14 cellular contexts compared by ENCODE assay signal in the genomic region with DNA sequence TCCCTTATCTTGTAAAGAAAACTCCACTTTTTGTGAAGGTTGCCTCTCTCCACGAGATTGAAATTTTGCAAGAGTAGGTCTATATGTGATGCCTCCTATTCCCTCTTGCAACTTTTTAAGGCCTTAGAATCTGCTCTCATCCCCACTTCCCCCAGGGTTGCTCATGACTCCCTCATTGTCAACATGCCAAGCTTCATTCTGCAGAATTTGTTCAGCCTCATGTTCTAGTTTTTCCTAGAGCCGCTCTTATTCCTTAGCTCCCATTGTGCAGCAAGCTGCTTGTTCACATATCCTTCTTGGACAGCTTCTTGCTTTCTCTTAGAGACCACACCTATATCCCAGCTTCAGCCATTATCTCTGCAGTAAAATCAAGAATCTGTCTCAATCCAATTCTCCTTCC.
DNase-seq lines count a peak whose midpoint lies in the region; ATAC-seq and TF ChIP-seq lines count a peak whose summit lies in the region.
"Had no signal": no experiment of that assay in that cellular context is flagged by ENCODE, and none has a peak within 500 bp of the region (broad histone marks: within the 10 kb centered on the region; RNA-seq: fewer than 3 reads in every experiment).

No MANE protein-coding gene starts in this region.

- no peaks in the 10 kb centered on the region for H3K4me1 Mint-ChIP-seq in natural killer cell
- H3K4me1 Mint-ChIP-seq: CD14-positive monocyte had no signal

- no peaks in the 10 kb centered on the region for H3K36me3 Mint-ChIP-seq in natural killer cell
- H3K36me3 Mint-ChIP-seq: CD14-positive monocyte; CD8-positive, alpha-beta T cell had no signal

- TF ChIP-seq CTCF in natural killer cell (IDR thresholded peaks at IDR 0.05): no peak

- H3K4me3 Mint-ChIP-seq in natural killer cell: no peak overlapping the region
- H3K4me3 Mint-ChIP-seq: CD14-positive monocyte; CD8-positive, alpha-beta T cell had no signal

- intact Hi-C loops in natural killer cell (cut with micrococcal nuclease): no loop called here

- H3K27ac Mint-ChIP-seq in natural killer cell: no peak overlapping the region
- H3K27ac Mint-ChIP-seq: CD14-positive monocyte; CD8-positive, alpha-beta T cell had no signal

- no peaks in the 10 kb centered on the region for H3K27me3 Mint-ChIP-seq in natural killer cell (ENCODE audit: low read depth in 2 of 2)

- ATAC-seq in SK-N-SH treated with all-trans-retinoic acid at 6 μM for 48 hours: no peak
- ATAC-seq in natural killer cell: no peak
- ATAC-seq: CD8-positive, alpha-beta T cell had no signal

- no peaks in the 10 kb centered on the region for H3K9me3 Mint-ChIP-seq in natural killer cell
- H3K9me3 Mint-ChIP-seq: CD8-positive, alpha-beta T cell had no signal

- DNase-seq in Ammon's horn (ENCODE audit: low spot score): peak; percentile 3
- peak; percentile 18 for DNase-seq in astrocyte of the hippocampus (ENCODE audit: low read depth, low spot score)
- peak; percentile 7 for DNase-seq in inferior parietal cortex (ENCODE audit: extremely low spot score)
- peak; percentile 8 for DNase-seq in superior temporal gyrus (ENCODE audit: extremely low spot score)
- DNase-seq in NCI-H1436 treated with DMSO at 0.1 percent for 48 hours (lab: John Stamatoyannopoulos, UW): no peak
- DNase-seq in natural killer cell: no peak
- DNase-seq: ACHN; CD8-positive, alpha-beta T cell; COR-L47; DMS153; DMS79 treated with DMSO at 0.1 percent for 48 hours; EL had no signal

TF ChIP-seq in SK-N-SH treated with all-trans-retinoic acid at 6 μM for 48 hours, 23 proteins besides CTCF, POLR2A, EP300 and RAD21:
- TF ChIP-seq CSDC2 (CRISPR knock-in tag; IDR thresholded peaks at IDR 0.05) (no peak), SNAI2 (CRISPR knock-in tag; IDR thresholded peaks at IDR 0.05) (no peak), GLIS3 (CRISPR knock-in tag; IDR thresholded peaks at IDR 0.05) (no peak), RARB (CRISPR knock-in tag; IDR thresholded peaks at IDR 0.05) (no peak), ZFP3 (CRISPR knock-in tag; IDR thresholded peaks at IDR 0.05) (no peak), OSR1 (CRISPR knock-in tag; IDR thresholded peaks at IDR 0.05) (no peak), ESRRG (CRISPR knock-in tag; IDR thresholded peaks at IDR 0.05) (no peak), ZNF70 (CRISPR knock-in tag; IDR thresholded peaks at IDR 0.05) (no peak)
- TF ChIP-seq, protein P1, sequence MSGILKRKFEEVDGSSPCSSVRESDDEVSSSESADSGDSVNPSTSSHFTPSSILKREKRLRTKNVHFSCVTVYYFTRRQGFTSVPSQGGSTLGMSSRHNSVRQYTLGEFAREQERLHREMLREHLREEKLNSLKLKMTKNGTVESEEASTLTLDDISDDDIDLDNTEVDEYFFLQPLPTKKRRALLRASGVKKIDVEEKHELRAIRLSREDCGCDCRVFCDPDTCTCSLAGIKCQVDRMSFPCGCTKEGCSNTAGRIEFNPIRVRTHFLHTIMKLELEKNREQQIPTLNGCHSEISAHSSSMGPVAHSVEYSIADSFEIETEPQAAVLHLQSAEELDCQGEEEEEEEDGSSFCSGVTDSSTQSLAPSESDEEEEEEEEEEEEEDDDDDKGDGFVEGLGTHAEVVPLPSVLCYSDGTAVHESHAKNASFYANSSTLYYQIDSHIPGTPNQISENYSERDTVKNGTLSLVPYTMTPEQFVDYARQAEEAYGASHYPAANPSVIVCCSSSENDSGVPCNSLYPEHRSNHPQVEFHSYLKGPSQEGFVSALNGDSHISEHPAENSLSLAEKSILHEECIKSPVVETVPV (CRISPR knock-in tag; IDR thresholded peaks at IDR 0.05): no peak
- TF ChIP-seq, protein P2, sequence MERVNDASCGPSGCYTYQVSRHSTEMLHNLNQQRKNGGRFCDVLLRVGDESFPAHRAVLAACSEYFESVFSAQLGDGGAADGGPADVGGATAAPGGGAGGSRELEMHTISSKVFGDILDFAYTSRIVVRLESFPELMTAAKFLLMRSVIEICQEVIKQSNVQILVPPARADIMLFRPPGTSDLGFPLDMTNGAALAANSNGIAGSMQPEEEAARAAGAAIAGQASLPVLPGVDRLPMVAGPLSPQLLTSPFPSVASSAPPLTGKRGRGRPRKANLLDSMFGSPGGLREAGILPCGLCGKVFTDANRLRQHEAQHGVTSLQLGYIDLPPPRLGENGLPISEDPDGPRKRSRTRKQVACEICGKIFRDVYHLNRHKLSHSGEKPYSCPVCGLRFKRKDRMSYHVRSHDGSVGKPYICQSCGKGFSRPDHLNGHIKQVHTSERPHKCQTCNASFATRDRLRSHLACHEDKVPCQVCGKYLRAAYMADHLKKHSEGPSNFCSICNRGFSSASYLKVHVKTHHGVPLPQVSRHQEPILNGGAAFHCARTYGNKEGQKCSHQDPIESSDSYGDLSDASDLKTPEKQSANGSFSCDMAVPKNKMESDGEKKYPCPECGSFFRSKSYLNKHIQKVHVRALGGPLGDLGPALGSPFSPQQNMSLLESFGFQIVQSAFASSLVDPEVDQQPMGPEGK (CRISPR knock-in tag; IDR thresholded peaks at IDR 0.05; ENCODE audit: borderline replicate concordance): no peak
TF ChIP-seq in SK-N-SH treated with all-trans-retinoic acid at 6 μM for 48 hours: peak in this region for 0.

Comparison
In these comparisons a context has a peak if more than half of its experiments do, and no peak if none do; other contexts are left out.
1. DNase-seq: peak in Ammon's horn (single experiment), astrocyte of the hippocampus (single experiment), inferior parietal cortex (single experiment) and superior temporal gyrus (single experiment); none in NCI-H1436 treated with DMSO at 0.1 percent for 48 hours (single experiment) and natural killer cell (single experiment).